ENCODE assay signal across 23 cellular contexts in the genomic region with DNA sequence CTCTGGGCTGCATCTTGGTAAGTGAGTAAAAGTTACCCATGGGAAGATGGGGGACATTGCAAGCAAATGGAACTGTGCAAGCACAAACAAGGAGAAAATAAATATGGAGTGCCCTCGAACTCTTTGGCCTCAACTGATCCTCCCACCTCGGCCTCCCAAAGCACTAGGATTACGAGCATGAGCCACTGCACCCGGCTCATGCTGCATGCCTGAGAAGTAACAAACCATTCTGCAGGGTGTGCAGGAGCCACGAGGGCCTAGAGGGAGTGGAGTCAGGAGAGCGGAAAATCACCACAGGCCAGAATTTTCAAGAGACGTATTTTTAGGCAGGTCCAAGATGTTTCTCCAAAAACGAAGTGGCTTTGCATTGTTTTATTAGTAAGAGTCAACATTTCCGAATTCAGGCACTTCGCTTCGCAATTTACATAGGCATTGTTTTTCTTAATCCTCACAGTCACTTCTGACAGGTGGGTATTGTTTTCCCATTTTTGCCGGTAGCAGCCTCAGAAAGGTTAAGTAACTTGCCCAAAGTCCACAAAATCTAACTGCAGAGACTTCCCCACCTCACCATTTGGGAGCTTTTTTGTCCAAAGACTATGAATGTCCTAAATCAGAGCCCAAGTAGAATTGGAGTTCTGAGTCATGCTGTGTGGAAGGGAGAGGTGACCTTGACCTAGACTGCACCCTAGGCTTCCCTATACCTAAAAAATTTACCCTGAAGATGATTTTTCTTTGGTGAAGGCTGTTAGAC.
"Had no signal": no experiment of that assay in that cellular context is flagged by ENCODE, and none has a peak within 500 bp of the region (broad histone marks: within the 10 kb centered on the region; RNA-seq: fewer than 3 reads in every experiment).

No MANE protein-coding gene starts in this region.

- H3K27me3 ChIP-seq: brain microvascular endothelial cell, hepatocyte, tibial nerve had no signal

- H3K27ac Mint-ChIP-seq: activated CD8-positive, alpha-beta T cell treated with anti-CD3 and anti-CD28 coated beads, Interleukin-2, amount 10 ng/mL, durations not matched to agents 7 days and 5 days; activated naive CD4-positive, alpha-beta T cell treated with anti-CD3 and anti-CD28 coated beads, Interleukin-2, amount 50 U/mL, for 72 hours; stimulated activated naive CD8-positive, alpha-beta T cell treated with anti-CD3 and anti-CD28 coated beads, Interleukin-15, amount 100 ng/mL, for 72 hours; T-cell; T-helper 2 cell treated with Interferon-gamma antibody and Interleukin-4, amounts not matched to agents 5 μg/mL and 100 μg/mL, for 36 hours had no signal

- H3K36me3 Mint-ChIP-seq: activated naive CD4-positive, alpha-beta T cell treated with anti-CD3 and anti-CD28 coated beads, Interleukin-2, amount 50 U/mL, for 72 hours had no signal

- H3K4me3 Mint-ChIP-seq: activated CD8-positive, alpha-beta T cell treated with anti-CD3 and anti-CD28 coated beads, Interleukin-2, amount 10 ng/mL, durations not matched to agents 7 days and 5 days; natural killer cell treated with Interleukin-12 subunit alpha and Interleukin-12 subunit beta and Interleukin-15 and Interleukin-18, amount 100 ng/mL, for 72 hours; stimulated activated naive CD8-positive, alpha-beta T cell treated with anti-CD3 and anti-CD28 coated beads, Interleukin-15, amount 100 ng/mL, for 72 hours; T-cell; T-helper 2 cell treated with Interferon-gamma antibody and Interleukin-4, amounts not matched to agents 5 μg/mL and 100 μg/mL, for 36 hours had no signal

- ATAC-seq: activated CD8-positive, alpha-beta T cell treated with anti-CD3 and anti-CD28 coated beads, Interleukin-2, amount 10 ng/mL, durations not matched to agents 7 days and 5 days; activated naive CD4-positive, alpha-beta T cell treated with anti-CD3 and anti-CD28 coated beads, Interleukin-2, amount 50 U/mL, for 72 hours; left ventricle myocardium superior; natural killer cell treated with Interleukin-12 subunit alpha and Interleukin-12 subunit beta and Interleukin-15 and Interleukin-18, amount 100 ng/mL, for 72 hours; sciatic nerve; stimulated activated naive CD8-positive, alpha-beta T cell treated with anti-CD3 and anti-CD28 coated beads, Interleukin-15, amount 100 ng/mL, for 72 hours; T-cell had no signal

- DNase-seq: activated CD4-positive, alpha-beta T cell treated with anti-CD3 and anti-CD28 coated beads for 1 hour; activated CD4-positive, alpha-beta T cell treated with anti-CD3 and anti-CD28 coated beads, Interleukin-2, amount 50 U/mL, for 1 hour; activated CD8-positive, alpha-beta T cell treated with anti-CD3 and anti-CD28 coated beads, Interleukin-2, amount 10 ng/mL, durations not matched to agents 7 days and 5 days; aorta; brain microvascular endothelial cell; caudate nucleus; effector CD8-positive, alpha-beta T cell; foreskin melanocyte; glutamatergic neuron; left ventricle myocardium superior; mammary epithelial cell; nucleus accumbens; stimulated activated CD4-positive, alpha-beta T cell treated with anti-CD3 and anti-CD28 coated beads, Interleukin-4, amount 100 ng/mL, for 1 hour; stimulated activated naive CD8-positive, alpha-beta T cell treated with anti-CD3 and anti-CD28 coated beads, Interleukin-15, amount 100 ng/mL, for 72 hours; T-cell; WERI-Rb-1 had no signal

- H3K4me1 Mint-ChIP-seq: T-cell had no signal

- H3K79me2 ChIP-seq: hepatocyte had no signal

- H3K4me1 ChIP-seq: tibial nerve had no signal

- H3K4me3 ChIP-seq: hepatocyte, smooth muscle cell, tibial nerve had no signal

- H3K9me3 ChIP-seq: tibial nerve had no signal

- H3K4me2 ChIP-seq: hepatocyte, smooth muscle cell had no signal

- H3K36me3 ChIP-seq: brain microvascular endothelial cell, WERI-Rb-1 had no signal

- H3K27ac ChIP-seq: brain microvascular endothelial cell, hepatocyte, tibial nerve, WERI-Rb-1 had no signal

- H3K9me3 Mint-ChIP-seq: activated naive CD4-positive, alpha-beta T cell treated with anti-CD3 and anti-CD28 coated beads, Interleukin-2, amount 50 U/mL, for 72 hours; natural killer cell treated with Interleukin-12 subunit alpha and Interleukin-12 subunit beta and Interleukin-15 and Interleukin-18, amount 100 ng/mL, for 72 hours; stimulated activated naive CD8-positive, alpha-beta T cell treated with anti-CD3 and anti-CD28 coated beads, Interleukin-15, amount 100 ng/mL, for 72 hours; T-cell; T-helper 2 cell treated with Interferon-gamma antibody and Interleukin-4, amounts not matched to agents 5 μg/mL and 100 μg/mL, for 36 hours had no signal

- H2AFZ ChIP-seq: hepatocyte had no signal

- H3K27me3 Mint-ChIP-seq: natural killer cell treated with Interleukin-12 subunit alpha and Interleukin-12 subunit beta and Interleukin-15 and Interleukin-18, amount 100 ng/mL, for 72 hours; stimulated activated naive CD8-positive, alpha-beta T cell treated with anti-CD3 and anti-CD28 coated beads, Interleukin-15, amount 100 ng/mL, for 72 hours; T-cell had no signal
